8 cellular contexts compared by ENCODE assay signal in the genomic region with DNA sequence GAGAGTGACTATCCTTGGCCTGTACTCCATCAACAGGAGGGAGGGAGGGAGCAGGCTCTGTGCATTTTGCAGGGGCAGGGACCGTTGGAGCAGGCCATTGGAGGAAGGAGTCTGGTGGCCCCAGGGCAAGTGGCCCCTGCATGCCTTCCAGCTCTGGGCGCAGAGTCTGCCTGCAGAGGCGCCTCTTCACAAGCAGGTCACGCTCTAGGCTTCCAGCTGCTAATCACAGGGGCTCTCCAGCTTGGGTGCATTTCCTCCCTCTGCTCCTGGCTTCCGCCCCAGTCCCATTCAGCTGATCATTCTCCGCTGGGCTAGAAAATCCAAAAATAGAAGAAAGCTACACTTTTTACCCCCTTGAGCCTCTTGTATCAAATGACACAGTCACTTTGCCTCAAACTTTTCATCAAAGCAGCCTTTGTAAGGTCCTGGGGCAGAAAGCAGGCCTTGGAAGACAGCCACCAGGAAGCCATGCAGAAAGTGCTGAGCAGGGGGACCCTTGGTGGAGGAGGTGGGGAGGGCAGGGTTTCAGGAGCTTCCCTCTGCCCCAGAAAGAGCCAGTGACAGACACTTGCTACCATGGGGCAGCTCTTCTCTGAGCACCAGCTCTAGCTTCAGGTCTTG. TPM values are rescaled to one million over a fixed set of nuclear protein-coding genes. Genes with fewer than 3 reads are reported as not detected.
DNase-seq lines count a peak whose midpoint lies in the region; ATAC-seq and TF ChIP-seq lines count a peak whose summit lies in the region.

No MANE protein-coding gene starts in this region.

- no peak overlapping the region for H3K4me2 ChIP-seq in GM23338
- H3K4me2 ChIP-seq in mesendoderm (ENCODE audit: low read length), result no peak overlapping the region

- peaks cover 9% of the 10 kb centered on the region for H3K4me1 Mint-ChIP-seq in Calu3 (ENCODE audit: low read depth, unreplicated experiment)
- H3K4me1 Mint-ChIP-seq in GM23338, result peaks cover 18% of the 10 kb centered on the region

- H2AK5ac ChIP-seq in mesendoderm (ENCODE audit: low read length), result no peak overlapping the region

- H3K9ac ChIP-seq in mesendoderm (ENCODE audit: low read length), result no peak overlapping the region

- DNase-seq in Calu3 (peak; percentile 30), GM23338 (ENCODE audit: low spot score) (peak; percentile 16), body of pancreas (peak; percentile 18 to 56 (median 38)), mesendoderm (peak; percentile 14), GOT3 (lab: John Stamatoyannopoulos, UW) (no peak), SKM-1 treated with dmso at 0.1 percent for 144 hours (lab: John Stamatoyannopoulos, UW; ENCODE audit: unreplicated experiment) (no peak), DMS79 (lab: John Stamatoyannopoulos, UW) (no peak)
- no peak for DNase-seq in activated CD4-positive, CD25-positive, alpha-beta regulatory T cell treated with anti-CD3 and anti-CD28 coated beads, Interleukin-2, amount 50 U/mL, for 72 hours

- no peaks in the 10 kb centered on the region for H3K36me3 Mint-ChIP-seq in Calu3 (ENCODE audit: insufficient read depth, unreplicated experiment)
- H3K36me3 Mint-ChIP-seq in GM23338 (ENCODE audit: low read depth), result no peaks in the 10 kb centered on the region

- no peak for TF ChIP-seq CTCF in Calu3 (IDR thresholded peaks at IDR 0.05; ENCODE audit: unreplicated experiment)
- TF ChIP-seq CTCF in GM23338 (conservative IDR thresholded peaks at IDR 0.05; ENCODE audit: low read depth in 2 of 2), result no peak
- no peak for TF ChIP-seq CTCF in body of pancreas (IDR thresholded peaks at IDR 0.05)

- no peaks in the 10 kb centered on the region for H4K20me1 ChIP-seq in GM23338 (replicated peaks; ENCODE audit: insufficient read depth)

- no peak overlapping the region for H3K4me3 Mint-ChIP-seq in Calu3 (ENCODE audit: low read depth, unreplicated experiment)
- H3K4me3 Mint-ChIP-seq in GM23338, result no peak overlapping the region

- no peak overlapping the region for H3K4ac ChIP-seq in mesendoderm (ENCODE audit: low read depth, low read length)

- H3F3A ChIP-seq in GM23338 (replicated peaks; ENCODE audit: low read depth), result no peaks in the 10 kb centered on the region

- H2BK15ac ChIP-seq in mesendoderm (replicated peaks; ENCODE audit: low read depth), result no peak overlapping the region

- H3K27me3 Mint-ChIP-seq in Calu3 (ENCODE audit: unreplicated experiment) (peaks cover 74% of the 10 kb centered on the region), GM23338 (ENCODE audit: insufficient read depth, low read depth, poor library complexity) (peaks cover 2% of the 10 kb centered on the region)

- peak overlapping the region; percentile 82 for H2AFZ ChIP-seq in GM23338

- no peak overlapping the region for H3K27ac ChIP-seq in GM23338 (ENCODE audit: low read depth)
- peak overlapping the region; percentile 16 to 76 (median 46) for H3K27ac ChIP-seq in body of pancreas
- H3K27ac ChIP-seq in mesendoderm (ENCODE audit: low read depth, low read length), result no peak overlapping the region

- no peaks in the 10 kb centered on the region for H3K79me2 ChIP-seq in GM23338 (replicated peaks; ENCODE audit: insufficient read depth)
- no peaks in the 10 kb centered on the region for H3K79me2 ChIP-seq in mesendoderm (ENCODE audit: control insufficient read depth, insufficient read depth, low read length)

- no peaks in the 10 kb centered on the region for H3K27me3 ChIP-seq in GM23338 (ENCODE audit: insufficient read depth)
- no peaks in the 10 kb centered on the region for H3K27me3 ChIP-seq in body of pancreas
- no peaks in the 10 kb centered on the region for H3K27me3 ChIP-seq in mesendoderm (ENCODE audit: insufficient read depth, low read length, poor library complexity)

- no peaks in the 10 kb centered on the region for H3K36me3 ChIP-seq in GM23338 (ENCODE audit: insufficient read depth)
- no peaks in the 10 kb centered on the region for H3K36me3 ChIP-seq in body of pancreas (replicated peaks in 1 of 2; ENCODE audit: insufficient read depth in 1 of 2, low read depth in 2 of 2)
- H3K36me3 ChIP-seq in mesendoderm (ENCODE audit: control insufficient read depth, insufficient read depth, low read length), result no peaks in the 10 kb centered on the region

- H3K4me1 ChIP-seq in GM23338 (ENCODE audit: insufficient read depth), result peaks cover 13% of the 10 kb centered on the region
- peaks cover 10% of the 10 kb centered on the region for H3K4me1 ChIP-seq in body of pancreas
- peaks cover 5% of the 10 kb centered on the region for H3K4me1 ChIP-seq in mesendoderm (ENCODE audit: control insufficient read depth, low read depth, low read length)

- no peak overlapping the region for H3K23ac ChIP-seq in mesendoderm (ENCODE audit: low read length)

- CTCF ChIA-PET in Calu3 (lab: Charles Lee), result interaction anchor here (0.9 kb wide), 2 partner anchors 9 to 23 kb away, joined by 3 read pairs; no protein-coding TSS in a partner anchor

- WGBS in body of pancreas, 2 donors, result 55 to 81% methylated on average over 4 to 6 of the region's 6 CpGs
- no CpG with 5 or more reads among the region's 6 CpGs for WGBS in mesendoderm (ENCODE audit: extremely low coverage, insufficient coverage, low lambda C conversion rate)

- H3K4me3 ChIP-seq in GM23338, result no peak overlapping the region
- no peak overlapping the region for H3K4me3 ChIP-seq in body of pancreas
- no peak overlapping the region for H3K4me3 ChIP-seq in mesendoderm (ENCODE audit: low read length)

- intact Hi-C loops in Calu3 (cut with micrococcal nuclease; ENCODE audit: unreplicated experiment), result no loop called here
- intact Hi-C loops in body of pancreas (cut with DNase I), result no loop called here

- no peak for TF ChIP-seq POLR2A in body of pancreas (IDR thresholded peaks at IDR 0.05)

- H3K56ac ChIP-seq in mesendoderm (ENCODE audit: low read length), result peak overlapping the region; percentile 28

- H3K27ac Mint-ChIP-seq in Calu3 (ENCODE audit: unreplicated experiment) (no peak overlapping the region), GM23338 (no peak overlapping the region)

- no peaks in the 10 kb centered on the region for H3K79me1 ChIP-seq in mesendoderm (ENCODE audit: low read length)

- no peaks in the 10 kb centered on the region for H3K9me3 ChIP-seq in body of pancreas

- ATAC-seq in GM23338 (peak; percentile 45), body of pancreas (peak; percentile 56)

- BruUV-seq in Calu3 (replicated peaks; lab: Mats Ljungman, UMichigan), result no TSS peak

- H2BK120ac ChIP-seq in mesendoderm (ENCODE audit: low read depth, low read length), result no peak overlapping the region

- H4K5ac ChIP-seq in mesendoderm (ENCODE audit: low read length), result no peak overlapping the region

- H3K9me2 ChIP-seq in GM23338 (ENCODE audit: insufficient read depth), result no peaks in the 10 kb centered on the region

- no peak overlapping the region for H3K18ac ChIP-seq in mesendoderm (ENCODE audit: low read length)

- no peak overlapping the region for H2BK5ac ChIP-seq in mesendoderm (ENCODE audit: low read length)

- H3K9me3 Mint-ChIP-seq in Calu3 (ENCODE audit: low read depth, unreplicated experiment) (no peaks in the 10 kb centered on the region), GM23338 (no peaks in the 10 kb centered on the region; the same call in 2 of the 3 replicates)

- H4K8ac ChIP-seq in mesendoderm (ENCODE audit: low read depth, low read length), result no peak overlapping the region

TF ChIP-seq in GM23338, 12 proteins besides CTCF, POLR2A, EP300 and RAD21 (continues in another document):
- TF ChIP-seq CREB1 (CRISPR knock-in tag; IDR thresholded peaks at IDR 0.05; ENCODE audit: low read depth) (no peak), ZNF114 (CRISPR knock-in tag; IDR thresholded peaks at IDR 0.05) (no peak), EZH2 (IDR thresholded peaks at IDR 0.05; ENCODE audit: low read depth, unreplicated experiment) (no peak), JUNB (IDR thresholded peaks at IDR 0.05; ENCODE audit: unreplicated experiment) (no peak)
- TF ChIP-seq, protein P1, sequence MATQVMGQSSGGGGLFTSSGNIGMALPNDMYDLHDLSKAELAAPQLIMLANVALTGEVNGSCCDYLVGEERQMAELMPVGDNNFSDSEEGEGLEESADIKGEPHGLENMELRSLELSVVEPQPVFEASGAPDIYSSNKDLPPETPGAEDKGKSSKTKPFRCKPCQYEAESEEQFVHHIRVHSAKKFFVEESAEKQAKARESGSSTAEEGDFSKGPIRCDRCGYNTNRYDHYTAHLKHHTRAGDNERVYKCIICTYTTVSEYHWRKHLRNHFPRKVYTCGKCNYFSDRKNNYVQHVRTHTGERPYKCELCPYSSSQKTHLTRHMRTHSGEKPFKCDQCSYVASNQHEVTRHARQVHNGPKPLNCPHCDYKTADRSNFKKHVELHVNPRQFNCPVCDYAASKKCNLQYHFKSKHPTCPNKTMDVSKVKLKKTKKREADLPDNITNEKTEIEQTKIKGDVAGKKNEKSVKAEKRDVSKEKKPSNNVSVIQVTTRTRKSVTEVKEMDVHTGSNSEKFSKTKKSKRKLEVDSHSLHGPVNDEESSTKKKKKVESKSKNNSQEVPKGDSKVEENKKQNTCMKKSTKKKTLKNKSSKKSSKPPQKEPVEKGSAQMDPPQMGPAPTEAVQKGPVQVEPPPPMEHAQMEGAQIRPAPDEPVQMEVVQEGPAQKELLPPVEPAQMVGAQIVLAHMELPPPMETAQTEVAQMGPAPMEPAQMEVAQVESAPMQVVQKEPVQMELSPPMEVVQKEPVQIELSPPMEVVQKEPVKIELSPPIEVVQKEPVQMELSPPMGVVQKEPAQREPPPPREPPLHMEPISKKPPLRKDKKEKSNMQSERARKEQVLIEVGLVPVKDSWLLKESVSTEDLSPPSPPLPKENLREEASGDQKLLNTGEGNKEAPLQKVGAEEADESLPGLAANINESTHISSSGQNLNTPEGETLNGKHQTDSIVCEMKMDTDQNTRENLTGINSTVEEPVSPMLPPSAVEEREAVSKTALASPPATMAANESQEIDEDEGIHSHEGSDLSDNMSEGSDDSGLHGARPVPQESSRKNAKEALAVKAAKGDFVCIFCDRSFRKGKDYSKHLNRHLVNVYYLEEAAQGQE (IDR thresholded peaks at IDR 0.05; ENCODE audit: unreplicated experiment), result no peak

RNA-seq across cellular contexts. Expression of gene TMEM247, which starts 11.3 kb away (rescaled TPM):
- not detected in 2 replicates for total RNA-seq in Calu3 (2022)
- total RNA-seq in GM23338 (2014; rRNA removed; shearing (Covaris generic)), result not detected in 2 replicates
- polyA plus RNA-seq in GM23338 (2016; fragmentation: Nextera tagmentation; extraction: Ambion mirVana), result not detected in 2 replicates
- not detected for total RNA-seq in body of pancreas
- not detected for polyA plus RNA-seq in mesendoderm (2013, experiment 1 of 2)
- polyA plus RNA-seq in mesendoderm (2013, experiment 2 of 2), result not detected

RNA-seq across cellular contexts. Expression of gene RHOQ, which starts 51.7 kb away (rescaled TPM):
- 23.6 and 24.1 TPM in 2 replicates for total RNA-seq in Calu3 (2022)
- total RNA-seq in GM23338 (2014; rRNA removed; shearing (Covaris generic)), result 42.6 and 42.9 TPM in 2 replicates
- polyA plus RNA-seq in GM23338 (2016; fragmentation: Nextera tagmentation; extraction: Ambion mirVana), result 26.8 and 27.8 TPM in 2 replicates
- 10 to 100 TPM; 36.1 to 46.5 TPM for total RNA-seq in body of pancreas
- polyA plus RNA-seq in mesendoderm (2013, experiment 1 of 2), result 39.3 TPM
- polyA plus RNA-seq in mesendoderm (2013, experiment 2 of 2), result 41.0 TPM

RNA-seq across cellular contexts. Expression of gene ATP6V1E2, which starts 51.7 kb away (rescaled TPM):
- total RNA-seq in Calu3 (2022) (10.6 and 11.5 TPM in 2 replicates), body of pancreas (1 to 10 TPM in 1 of 2 donors, under 1 TPM in 1; 0.99 to 2.9 TPM)
- 5.9 and 15.0 TPM in 2 replicates for total RNA-seq in GM23338 (2014; rRNA removed; shearing (Covaris generic))
- polyA plus RNA-seq in GM23338 (2016; fragmentation: Nextera tagmentation; extraction: Ambion mirVana), result 6.8 and 7.0 TPM in 2 replicates
- polyA plus RNA-seq in mesendoderm (2013, experiment 1 of 2), result 5.4 TPM
- polyA plus RNA-seq in mesendoderm (2013, experiment 2 of 2), result 5.8 TPM

Comparison
In these comparisons a context has a peak if more than half of its experiments do, and no peak if none do; other contexts are left out.
1. DNase-seq: peak in Calu3 (single experiment), GM23338 (single experiment), body of pancreas (4 of 4) and mesendoderm (single experiment); none in GOT3 (single experiment), activated CD4-positive, CD25-positive, alpha-beta regulatory T cell treated with anti-CD3 and anti-CD28 coated beads, Interleukin-2, amount 50 U/mL, for 72 hours (single experiment), SKM-1 treated with dmso at 0.1 percent for 144 hours (single experiment) and DMS79 (single experiment).
2. H3K27ac ChIP-seq: peak in body of pancreas (4 of 4); none in GM23338 (single experiment) and mesendoderm (single experiment).